ENCODE assay signal across 1 cellular context in the genomic region with DNA sequence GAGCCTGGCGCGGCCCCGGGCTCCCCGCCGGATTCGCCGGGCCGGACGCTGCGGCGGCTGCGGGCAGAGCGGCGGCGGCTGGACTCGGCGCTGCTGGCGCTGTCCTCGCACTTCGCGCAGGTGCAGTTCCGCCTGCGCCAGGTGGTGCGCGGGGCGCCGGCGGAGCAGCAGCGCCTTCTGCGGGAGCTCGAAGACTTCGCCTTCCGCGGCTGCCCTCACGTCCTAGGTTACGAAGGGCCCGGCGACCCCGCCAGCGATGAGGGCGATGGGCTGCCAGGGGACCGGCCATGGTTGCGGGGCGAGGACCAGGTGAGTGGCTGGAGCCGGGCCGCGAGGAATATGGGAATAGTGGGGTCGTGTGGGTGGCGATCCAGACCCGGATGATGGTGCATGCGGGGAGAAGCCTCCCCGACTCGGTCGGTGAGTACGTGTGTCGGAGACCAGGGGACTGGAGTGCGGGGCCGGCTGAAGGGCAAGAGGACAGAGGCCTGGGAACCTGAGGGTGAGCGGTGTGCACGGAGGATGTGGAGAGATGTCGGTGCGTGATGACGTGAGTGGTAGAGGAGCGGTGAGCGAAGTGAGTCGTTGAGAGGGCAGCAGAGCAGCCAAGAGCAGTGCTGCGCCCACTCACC.
TF ChIP-seq lines count a peak whose summit lies in the region.

No MANE protein-coding gene starts in this region.

TF ChIP-seq in K562, 482 proteins besides CTCF, POLR2A, EP300 and RAD21 (continued from another document and continues in another):
- TF ChIP-seq ZBTB33 (CRISPR knock-in tag; IDR thresholded peaks at IDR 0.05) (peak; percentile 64; the same call in 1 of the 2 replicates), ZNF24 (IDR thresholded peaks at IDR 0.05) (peak; percentile 69; the same call in 1 of the 2 replicates), FUS (optimal IDR thresholded peaks at IDR 0.05; ENCODE audit: low read depth, low read length) (peak; percentile 46), HDAC2 (IDR thresholded peaks at IDR 0.05) (peak; percentile 58; the same call in 1 of the 2 replicates), MAX (CRISPR knock-in tag; IDR thresholded peaks at IDR 0.05) (peak; percentile 36; the same call in 1 of the 2 replicates), PKNOX1 (IDR thresholded peaks at IDR 0.05) (0 out of 2 replicates have a peak, but pooled peaks have one; percentile 8), BCOR (IDR thresholded peaks at IDR 0.05) (peak; percentile 40; the same call in 1 of the 2 replicates), ZBTB1 (CRISPR knock-in tag; IDR thresholded peaks at IDR 0.05; ENCODE audit: borderline replicate concordance, low read depth) (peak; percentile 86; the same call in 1 of the 2 replicates), GATA2 (CRISPR knock-in tag; IDR thresholded peaks at IDR 0.05) (no peak), L3MBTL2 (IDR thresholded peaks at IDR 0.05) (peak; percentile 98), CREM (IDR thresholded peaks at IDR 0.05; ENCODE audit: low read depth) (peak; percentile 95), MEF2A (IDR thresholded peaks at IDR 0.05; ENCODE audit: control insufficient read depth, low read depth, low read length) (no peak), U2AF2 (optimal IDR thresholded peaks at IDR 0.05; ENCODE audit: low read depth, low read length) (no peak), DLX4 (CRISPR knock-in tag; IDR thresholded peaks at IDR 0.05) (no peak), CBX1 (IDR thresholded peaks at IDR 0.05; ENCODE audit: low read depth) (0 out of 2 replicates have a peak, but pooled peaks have one; percentile 7), ARHGAP35 (IDR thresholded peaks at IDR 0.05; ENCODE audit: partially characterized antibody) (no peak), MXD1 (CRISPR knock-in tag; IDR thresholded peaks at IDR 0.05; ENCODE audit: borderline replicate concordance, poor library complexity, severe bottlenecking) (no peak), PCBP2 (IDR thresholded peaks at IDR 0.05; ENCODE audit: low read depth, low read length, poor library complexity, severe bottlenecking) (no peak), SMAD3 (CRISPR knock-in tag; conservative IDR thresholded peaks at IDR 0.05) (no peak), ZBTB17 (CRISPR knock-in tag; IDR thresholded peaks at IDR 0.05) (0 out of 2 replicates have a peak, but pooled peaks have one; percentile 6), SMARCA5 (IDR thresholded peaks at IDR 0.05) (peak; percentile 68; the same call in 1 of the 2 replicates), FIP1L1 (IDR thresholded peaks at IDR 0.05; ENCODE audit: low read depth, low read length, poor library complexity, severe bottlenecking) (peak; percentile 79), ZNF280A (IDR thresholded peaks at IDR 0.05; ENCODE audit: low read depth, partially characterized antibody) (no peak), ESRRA (IDR thresholded peaks at IDR 0.05; ENCODE audit: borderline replicate concordance, low read depth) (peak; percentile 81), RBBP5 (IDR thresholded peaks at IDR 0.05; ENCODE audit: borderline replicate concordance, insufficient read depth, low read length, poor library complexity, severe bottlenecking) (peak; percentile 92), CXXC5 (CRISPR knock-in tag; IDR thresholded peaks at IDR 0.05) (peak; percentile 75; the same call in 1 of the 2 replicates), ETV6 (IDR thresholded peaks at IDR 0.05; ENCODE audit: borderline replicate concordance in 1 of 2, low read depth in 2 of 2, low read length in 1 of 2) (no peak; a peak in 1 of 4 replicates), ETV6 (CRISPR knock-in tag; IDR thresholded peaks at IDR 0.05; ENCODE audit: borderline replicate concordance) (peak; percentile 61; the same call in 1 of the 2 replicates), SMAD4 (CRISPR knock-in tag; conservative IDR thresholded peaks at IDR 0.05) (0 out of 2 replicates have a peak, but pooled peaks have one; percentile 19), POLR2G (IDR thresholded peaks at IDR 0.05; ENCODE audit: low read depth, low read length) (peak; percentile 78), BDP1 (IDR thresholded peaks at IDR 0.05; ENCODE audit: insufficient read depth, insufficient read length) (no peak), RBFOX2 (IDR thresholded peaks at IDR 0.05; ENCODE audit: low read depth, low read length) (peak; percentile 73), KDM4B (IDR thresholded peaks at IDR 0.05; ENCODE audit: borderline replicate concordance in 2 of 2, low read depth in 1 of 2) (no peak; a peak in 1 of 4 replicates)
- TF ChIP-seq, protein P1, sequence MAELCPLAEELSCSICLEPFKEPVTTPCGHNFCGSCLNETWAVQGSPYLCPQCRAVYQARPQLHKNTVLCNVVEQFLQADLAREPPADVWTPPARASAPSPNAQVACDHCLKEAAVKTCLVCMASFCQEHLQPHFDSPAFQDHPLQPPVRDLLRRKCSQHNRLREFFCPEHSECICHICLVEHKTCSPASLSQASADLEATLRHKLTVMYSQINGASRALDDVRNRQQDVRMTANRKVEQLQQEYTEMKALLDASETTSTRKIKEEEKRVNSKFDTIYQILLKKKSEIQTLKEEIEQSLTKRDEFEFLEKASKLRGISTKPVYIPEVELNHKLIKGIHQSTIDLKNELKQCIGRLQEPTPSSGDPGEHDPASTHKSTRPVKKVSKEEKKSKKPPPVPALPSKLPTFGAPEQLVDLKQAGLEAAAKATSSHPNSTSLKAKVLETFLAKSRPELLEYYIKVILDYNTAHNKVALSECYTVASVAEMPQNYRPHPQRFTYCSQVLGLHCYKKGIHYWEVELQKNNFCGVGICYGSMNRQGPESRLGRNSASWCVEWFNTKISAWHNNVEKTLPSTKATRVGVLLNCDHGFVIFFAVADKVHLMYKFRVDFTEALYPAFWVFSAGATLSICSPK (IDR thresholded peaks at IDR 0.05; ENCODE audit: borderline replicate concordance), result peak; percentile 54; the same call in 1 of the 2 replicates
- TF ChIP-seq, protein P2, sequence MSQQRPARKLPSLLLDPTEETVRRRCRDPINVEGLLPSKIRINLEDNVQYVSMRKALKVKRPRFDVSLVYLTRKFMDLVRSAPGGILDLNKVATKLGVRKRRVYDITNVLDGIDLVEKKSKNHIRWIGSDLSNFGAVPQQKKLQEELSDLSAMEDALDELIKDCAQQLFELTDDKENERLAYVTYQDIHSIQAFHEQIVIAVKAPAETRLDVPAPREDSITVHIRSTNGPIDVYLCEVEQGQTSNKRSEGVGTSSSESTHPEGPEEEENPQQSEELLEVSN (IDR thresholded peaks at IDR 0.05; ENCODE audit: borderline replicate concordance in 1 of 2, extremely low read depth in 1 of 2, insufficient read depth in 1 of 2, insufficient read length in 1 of 2, low read depth in 1 of 2, low read length in 1 of 2, poor library complexity in 1 of 2, severe bottlenecking in 1 of 2), result peak; percentile 85 to 98
- TF ChIP-seq, protein P3, sequence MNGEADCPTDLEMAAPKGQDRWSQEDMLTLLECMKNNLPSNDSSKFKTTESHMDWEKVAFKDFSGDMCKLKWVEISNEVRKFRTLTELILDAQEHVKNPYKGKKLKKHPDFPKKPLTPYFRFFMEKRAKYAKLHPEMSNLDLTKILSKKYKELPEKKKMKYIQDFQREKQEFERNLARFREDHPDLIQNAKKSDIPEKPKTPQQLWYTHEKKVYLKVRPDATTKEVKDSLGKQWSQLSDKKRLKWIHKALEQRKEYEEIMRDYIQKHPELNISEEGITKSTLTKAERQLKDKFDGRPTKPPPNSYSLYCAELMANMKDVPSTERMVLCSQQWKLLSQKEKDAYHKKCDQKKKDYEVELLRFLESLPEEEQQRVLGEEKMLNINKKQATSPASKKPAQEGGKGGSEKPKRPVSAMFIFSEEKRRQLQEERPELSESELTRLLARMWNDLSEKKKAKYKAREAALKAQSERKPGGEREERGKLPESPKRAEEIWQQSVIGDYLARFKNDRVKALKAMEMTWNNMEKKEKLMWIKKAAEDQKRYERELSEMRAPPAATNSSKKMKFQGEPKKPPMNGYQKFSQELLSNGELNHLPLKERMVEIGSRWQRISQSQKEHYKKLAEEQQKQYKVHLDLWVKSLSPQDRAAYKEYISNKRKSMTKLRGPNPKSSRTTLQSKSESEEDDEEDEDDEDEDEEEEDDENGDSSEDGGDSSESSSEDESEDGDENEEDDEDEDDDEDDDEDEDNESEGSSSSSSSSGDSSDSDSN (IDR thresholded peaks at IDR 0.05; ENCODE audit: borderline replicate concordance in 1 of 2, low read depth in 2 of 2, low read length in 2 of 2), result peak; percentile 29 to 74; a peak in 2 of 4 replicates
- TF ChIP-seq, protein P4, sequence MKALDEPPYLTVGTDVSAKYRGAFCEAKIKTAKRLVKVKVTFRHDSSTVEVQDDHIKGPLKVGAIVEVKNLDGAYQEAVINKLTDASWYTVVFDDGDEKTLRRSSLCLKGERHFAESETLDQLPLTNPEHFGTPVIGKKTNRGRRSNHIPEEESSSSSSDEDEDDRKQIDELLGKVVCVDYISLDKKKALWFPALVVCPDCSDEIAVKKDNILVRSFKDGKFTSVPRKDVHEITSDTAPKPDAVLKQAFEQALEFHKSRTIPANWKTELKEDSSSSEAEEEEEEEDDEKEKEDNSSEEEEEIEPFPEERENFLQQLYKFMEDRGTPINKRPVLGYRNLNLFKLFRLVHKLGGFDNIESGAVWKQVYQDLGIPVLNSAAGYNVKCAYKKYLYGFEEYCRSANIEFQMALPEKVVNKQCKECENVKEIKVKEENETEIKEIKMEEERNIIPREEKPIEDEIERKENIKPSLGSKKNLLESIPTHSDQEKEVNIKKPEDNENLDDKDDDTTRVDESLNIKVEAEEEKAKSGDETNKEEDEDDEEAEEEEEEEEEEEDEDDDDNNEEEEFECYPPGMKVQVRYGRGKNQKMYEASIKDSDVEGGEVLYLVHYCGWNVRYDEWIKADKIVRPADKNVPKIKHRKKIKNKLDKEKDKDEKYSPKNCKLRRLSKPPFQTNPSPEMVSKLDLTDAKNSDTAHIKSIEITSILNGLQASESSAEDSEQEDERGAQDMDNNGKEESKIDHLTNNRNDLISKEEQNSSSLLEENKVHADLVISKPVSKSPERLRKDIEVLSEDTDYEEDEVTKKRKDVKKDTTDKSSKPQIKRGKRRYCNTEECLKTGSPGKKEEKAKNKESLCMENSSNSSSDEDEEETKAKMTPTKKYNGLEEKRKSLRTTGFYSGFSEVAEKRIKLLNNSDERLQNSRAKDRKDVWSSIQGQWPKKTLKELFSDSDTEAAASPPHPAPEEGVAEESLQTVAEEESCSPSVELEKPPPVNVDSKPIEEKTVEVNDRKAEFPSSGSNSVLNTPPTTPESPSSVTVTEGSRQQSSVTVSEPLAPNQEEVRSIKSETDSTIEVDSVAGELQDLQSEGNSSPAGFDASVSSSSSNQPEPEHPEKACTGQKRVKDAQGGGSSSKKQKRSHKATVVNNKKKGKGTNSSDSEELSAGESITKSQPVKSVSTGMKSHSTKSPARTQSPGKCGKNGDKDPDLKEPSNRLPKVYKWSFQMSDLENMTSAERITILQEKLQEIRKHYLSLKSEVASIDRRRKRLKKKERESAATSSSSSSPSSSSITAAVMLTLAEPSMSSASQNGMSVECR (CRISPR knock-in tag; IDR thresholded peaks at IDR 0.05), result peak; percentile 42; the same call in 1 of the 2 replicates
